In the genomic region with DNA sequence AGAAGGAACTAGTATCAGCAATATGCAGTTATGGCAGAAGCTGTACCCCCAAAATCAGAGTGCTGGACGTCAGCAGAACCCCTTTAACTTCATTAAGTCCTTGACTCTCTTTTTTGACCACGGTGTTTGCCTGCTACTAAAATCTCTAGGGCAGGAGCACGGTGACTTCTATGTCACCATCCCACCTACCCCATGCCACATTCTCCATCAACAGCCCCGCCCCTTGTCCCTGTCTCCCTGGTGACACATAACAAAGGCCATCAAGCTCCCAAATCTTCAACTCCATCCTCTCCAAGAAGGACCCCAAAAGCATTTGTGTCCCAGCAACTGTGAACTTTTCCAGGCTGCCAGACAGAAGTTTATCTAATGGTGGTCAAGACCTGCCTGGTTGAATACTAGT, we compare ENCODE assay signal across 11 cellular contexts. TPM values are rescaled to one million over a fixed set of nuclear protein-coding genes. Genes with fewer than 3 reads are reported as not detected.
DNase-seq lines count a peak whose midpoint lies in the region; ATAC-seq and TF ChIP-seq lines count a peak whose summit lies in the region.
"Had no signal": no experiment of that assay in that cellular context is flagged by ENCODE, and none has a peak within 500 bp of the region (broad histone marks: within the 10 kb centered on the region; RNA-seq: fewer than 3 reads in every experiment).

No MANE protein-coding gene starts in this region.

- in situ Hi-C loops in GM13976 (cut with MboI; ENCODE audit: low sequenced_read_pairs, unreplicated experiment), result no loop called here

- peaks cover 12% of the 10 kb centered on the region for H3K36me3 Mint-ChIP-seq in activated CD8-positive, alpha-beta memory T cell treated with anti-CD3 and anti-CD28 coated beads, Interleukin-2, amount 10 ng/mL, durations not matched to agents 7 days and 5 days
- peaks cover 8% of the 10 kb centered on the region for H3K36me3 Mint-ChIP-seq in T-cell
- no peaks in the 10 kb centered on the region for H3K36me3 Mint-ChIP-seq in endothelial cell (ENCODE audit: low read depth, unreplicated experiment)
- no peaks in the 10 kb centered on the region for H3K36me3 Mint-ChIP-seq in neural progenitor cell

- H3K27me3 ChIP-seq in thoracic aorta (replicated peaks; ENCODE audit: insufficient read depth), result no peaks in the 10 kb centered on the region
- no peaks in the 10 kb centered on the region for H3K27me3 ChIP-seq in neural progenitor cell

- POLR2A ChIA-PET in T-cell (lab: Charles Lee), result interaction anchor here in 1 of 2 donors (0.5 kb wide), 1 partner anchor 8 kb away, joined by 3 read pairs; no protein-coding TSS in a partner anchor

- peaks cover 68% of the 10 kb centered on the region for H3K4me1 Mint-ChIP-seq in activated CD8-positive, alpha-beta memory T cell treated with anti-CD3 and anti-CD28 coated beads, Interleukin-2, amount 10 ng/mL, durations not matched to agents 7 days and 5 days
- H3K4me1 Mint-ChIP-seq in T-cell (peaks cover 74 to 84% (median 80%) of the 10 kb centered on the region in 3 donors), endothelial cell (ENCODE audit: unreplicated experiment) (peaks cover 7% of the 10 kb centered on the region), neural progenitor cell (peaks cover 12% of the 10 kb centered on the region)

- peak; percentile 45 for DNase-seq in activated CD8-positive, alpha-beta memory T cell treated with anti-CD3 and anti-CD28 coated beads, Interleukin-2, amount 10 ng/mL, durations not matched to agents 7 days and 5 days
- no peak for DNase-seq in activated CD8-positive, alpha-beta memory T cell treated with anti-CD3 and anti-CD28 coated beads for 24 hours
- no peak for DNase-seq in T-cell
- no peak for DNase-seq in endothelial cell (ENCODE audit: low spot score)
- DNase-seq in thoracic aorta (ENCODE audit: low spot score), result no peak
- no peak for DNase-seq in dermis blood vessel endothelial cell
- no peak for DNase-seq in GM13976 (ENCODE audit: low spot score)
- DNase-seq in neural progenitor cell (ENCODE audit: low spot score), result no peak
- DNase-seq: DMS153; effector CD4-positive, alpha-beta T cell; NCI-H2029 treated with DMSO at 0.1 percent for 48 hours had no signal

- H3K4me3 ChIP-seq in thoracic aorta (peak overlapping the region; percentile 52), neural progenitor cell (no peak overlapping the region)

- H4K20me1 ChIP-seq in neural progenitor cell (ENCODE audit: low read depth), result no peaks in the 10 kb centered on the region

- H3K27ac Mint-ChIP-seq in activated CD8-positive, alpha-beta memory T cell treated with anti-CD3 and anti-CD28 coated beads, Interleukin-2, amount 10 ng/mL, durations not matched to agents 7 days and 5 days, result peak overlapping the region; percentile 99
- H3K27ac Mint-ChIP-seq in T-cell (peak overlapping the region; percentile 99), endothelial cell (ENCODE audit: unreplicated experiment) (peak overlapping the region; percentile 31), neural progenitor cell (no peak overlapping the region)

- H3K27me3 Mint-ChIP-seq in activated CD8-positive, alpha-beta memory T cell treated with anti-CD3 and anti-CD28 coated beads, Interleukin-2, amount 10 ng/mL, durations not matched to agents 7 days and 5 days, result no peaks in the 10 kb centered on the region
- H3K27me3 Mint-ChIP-seq in T-cell, result no peaks in the 10 kb centered on the region
- peaks cover 2% of the 10 kb centered on the region for H3K27me3 Mint-ChIP-seq in endothelial cell (ENCODE audit: unreplicated experiment)
- H3K27me3 Mint-ChIP-seq in neural progenitor cell (ENCODE audit: insufficient read depth, low read depth), result peaks cover 4% of the 10 kb centered on the region

- H3K36me3 ChIP-seq in thoracic aorta, result no peaks in the 10 kb centered on the region
- H3K36me3 ChIP-seq in neural progenitor cell, result no peaks in the 10 kb centered on the region

- H3K27ac ChIP-seq in thoracic aorta (no peak overlapping the region), neural progenitor cell (no peak overlapping the region)

- no peaks in the 10 kb centered on the region for H3K79me2 ChIP-seq in neural progenitor cell (ENCODE audit: low read depth)

- peaks cover 17% of the 10 kb centered on the region for H3F3A ChIP-seq in neural progenitor cell (ENCODE audit: low read depth)

- TF ChIP-seq CTCF in endothelial cell (IDR thresholded peaks at IDR 0.05; ENCODE audit: unreplicated experiment) (no peak), thoracic aorta (IDR thresholded peaks at IDR 0.05) (no peak), GM13976 (IDR thresholded peaks at IDR 0.05; ENCODE audit: borderline replicate concordance, control extremely low read depth, extremely low read depth, insufficient read depth, missing control alignments) (no peak), neural progenitor cell (IDR thresholded peaks at IDR 0.05) (no peak)

- H3K9me3 ChIP-seq in thoracic aorta (no peaks in the 10 kb centered on the region), neural progenitor cell (ENCODE audit: low read depth) (no peaks in the 10 kb centered on the region)

- no peak overlapping the region for H3K4me2 ChIP-seq in neural progenitor cell

- H3K9ac ChIP-seq in neural progenitor cell, result no peak overlapping the region

- H2AFZ ChIP-seq in neural progenitor cell (replicated peaks), result no peak overlapping the region

- peak overlapping the region; percentile 77 for H3K4me3 Mint-ChIP-seq in activated CD8-positive, alpha-beta memory T cell treated with anti-CD3 and anti-CD28 coated beads, Interleukin-2, amount 10 ng/mL, durations not matched to agents 7 days and 5 days
- H3K4me3 Mint-ChIP-seq in T-cell (peak overlapping the region; percentile 89 to 94 (median 91)), endothelial cell (ENCODE audit: unreplicated experiment) (no peak overlapping the region), neural progenitor cell (no peak overlapping the region)

- CTCF ChIA-PET in activated CD8-positive, alpha-beta memory T cell treated with anti-CD3 and anti-CD28 coated beads, Interleukin-2, amount 10 ng/mL, durations not matched to agents 7 days and 5 days (lab: Charles Lee), result interaction anchor here (1.5 to 3.6 kb wide), 3 partner anchors 19 to 283 kb away, joined by 4 to 20 read pairs (median 6); no protein-coding TSS in a partner anchor
- CTCF ChIA-PET in T-cell (lab: Charles Lee), result no interaction called here

- no peak for ATAC-seq in activated CD8-positive, alpha-beta memory T cell treated with anti-CD3 and anti-CD28 coated beads, Interleukin-2, amount 10 ng/mL, durations not matched to agents 7 days and 5 days
- no peak for ATAC-seq in T-cell (replicated peaks in 1 of 4)
- no peak for ATAC-seq in thoracic aorta (ENCODE audit: insufficient number of reproducible peaks, low FRiP score, low read depth)

- no peaks in the 10 kb centered on the region for H3K4me1 ChIP-seq in thoracic aorta (ENCODE audit: control insufficient read depth in 1 of 2, low read depth in 2 of 2)
- peaks cover 15% of the 10 kb centered on the region for H3K4me1 ChIP-seq in neural progenitor cell

- H3K9me3 Mint-ChIP-seq in activated CD8-positive, alpha-beta memory T cell treated with anti-CD3 and anti-CD28 coated beads, Interleukin-2, amount 10 ng/mL, durations not matched to agents 7 days and 5 days (ENCODE audit: low read depth), result no peaks in the 10 kb centered on the region
- H3K9me3 Mint-ChIP-seq in T-cell, result no peaks in the 10 kb centered on the region
- H3K9me3 Mint-ChIP-seq in endothelial cell (ENCODE audit: unreplicated experiment), result no peaks in the 10 kb centered on the region
- H3K9me3 Mint-ChIP-seq in neural progenitor cell, result peaks cover 3% of the 10 kb centered on the region

RNA-seq across cellular contexts. Expression of a gene that starts 0.9 kb away (rescaled TPM):
- total RNA-seq in activated CD8-positive, alpha-beta memory T cell treated with anti-CD3 and anti-CD28 coated beads, Interleukin-2, amount 10 ng/mL, durations not matched to agents 7 days and 5 days, result 10 to 100 TPM; 39.4 to 51.3 TPM
- total RNA-seq in T-cell, result 100 to 1,000 TPM in 3 of 5 donors, 10 to 100 TPM in 2; 88.0 to 146 (median 117) TPM
- 12.6 TPM for total RNA-seq in endothelial cell (ENCODE audit: unreplicated experiment)
- 10 to 100 TPM; 25.7 to 31.3 TPM for total RNA-seq in thoracic aorta
- total RNA-seq in dermis blood vessel endothelial cell, result 5.3 and 8.9 TPM in 2 replicates
- 30.1 and 49.9 TPM in 2 replicates for total RNA-seq in neural progenitor cell (ENCODE audit: low replicate concordance)

RNA-seq across cellular contexts. Expression of a gene that starts 59.3 kb away (rescaled TPM):
- total RNA-seq in activated CD8-positive, alpha-beta memory T cell treated with anti-CD3 and anti-CD28 coated beads, Interleukin-2, amount 10 ng/mL, durations not matched to agents 7 days and 5 days, result 10 to 100 TPM; 23.8 to 31.6 TPM
- total RNA-seq in T-cell (10 to 100 TPM; 17.6 to 34.2 (median 30.1) TPM), endothelial cell (ENCODE audit: unreplicated experiment) (60.5 TPM), thoracic aorta (10 to 100 TPM; 32.6 to 50.1 TPM), dermis blood vessel endothelial cell (39.2 and 40.2 TPM in 2 replicates), neural progenitor cell (ENCODE audit: low replicate concordance) (39.7 and 80.3 TPM in 2 replicates)

Comparison
In these comparisons a context has a peak if more than half of its experiments do, and no peak if none do; other contexts are left out.
1. H3K4me3 Mint-ChIP-seq: peak in activated CD8-positive, alpha-beta memory T cell treated with anti-CD3 and anti-CD28 coated beads, Interleukin-2, amount 10 ng/mL, durations not matched to agents 7 days and 5 days (single experiment) and T-cell (3 of 3); none in endothelial cell (single experiment) and neural progenitor cell (single experiment).